ENCODE assay signal across 10 cellular contexts in genomic region chr2:189613650-189614420, GRCh38. TPM values are rescaled to one million over a fixed set of nuclear protein-coding genes. Genes with fewer than 3 reads are reported as not detected.
A peak's percentile ranks its signal among the peaks of the same experiment; 100 is the strongest.
DNase-seq lines count a peak whose midpoint lies in the region; ATAC-seq and TF ChIP-seq lines count a peak whose summit lies in the region.
"Had no signal": no experiment of that assay in that cellular context is flagged by ENCODE, and none has a peak within 500 bp of the region (broad histone marks: within the 10 kb centered on the region; RNA-seq: fewer than 3 reads in every experiment).

No MANE protein-coding gene starts in this region.

- no peaks in the 10 kb centered on the region for H4K20me1 ChIP-seq in mammary epithelial cell (ENCODE audit: insufficient read depth, low read length)

- peaks cover 8% of the 10 kb centered on the region for H3K4me1 ChIP-seq in mammary epithelial cell (ENCODE audit: insufficient read depth, low read length)
- H3K4me1 ChIP-seq in lung (ENCODE audit: control insufficient read depth in 2 of 2, insufficient read depth in 2 of 2, low read length in 2 of 2) = peaks cover 0 to 9% of the 10 kb centered on the region in 2 donors
- H3K4me1 ChIP-seq: neural progenitor cell had no signal

- no peak for TF ChIP-seq CTCF in mammary epithelial cell (conservative IDR thresholded peaks at IDR 0.05 in 1 of 2, IDR thresholded peaks at IDR 0.05 in 1 of 2; ENCODE audit: extremely low read depth in 1 of 2, insufficient read depth in 1 of 2, low read depth in 1 of 2, low read length in 2 of 2)
- TF ChIP-seq CTCF in MCF 10A (IDR thresholded peaks at IDR 0.05; ENCODE audit: unreplicated experiment) = no peak
- TF ChIP-seq CTCF in lung (IDR thresholded peaks at IDR 0.05; ENCODE audit: control extremely low read depth, extremely low read depth) = no peak

- POLR2A ChIA-PET in MCF 10A (lab: Yijun Ruan, JAX) = interaction anchor here (0.6 to 1.2 kb wide), 2 partner anchors 16 to 136 kb away, joined by 3 read pairs; no protein-coding TSS in a partner anchor

- in situ Hi-C loops in mammary epithelial cell (cut with MboI; ENCODE audit: low sequenced_read_pairs in 2 of 2) = no loop called here

- no peaks in the 10 kb centered on the region for H3K36me3 Mint-ChIP-seq in MCF 10A (ENCODE audit: insufficient read depth, unreplicated experiment)
- H3K36me3 Mint-ChIP-seq in dendritic cell treated with granulocyte-macrophage colony-stimulating factor and Interleukin-4, amounts not matched to agents 40 ng/mL and 50 ng/mL, for 4 days (ENCODE audit: low read depth) = no peaks in the 10 kb centered on the region
- H3K36me3 Mint-ChIP-seq: neural progenitor cell had no signal

- ATAC-seq in lung (ENCODE audit: insufficient read depth, low FRiP score) = peak; percentile 30
- ATAC-seq in GM18511 (IDR thresholded peaks at IDR 0.05; ENCODE audit: unreplicated experiment) = no peak
- ATAC-seq in HG03097 (IDR thresholded peaks at IDR 0.05; ENCODE audit: low FRiP score, unreplicated experiment) = no peak

- H3K27me3 Mint-ChIP-seq in MCF 10A (ENCODE audit: insufficient read depth, unreplicated experiment) = no peaks in the 10 kb centered on the region
- no peaks in the 10 kb centered on the region for H3K27me3 Mint-ChIP-seq in dendritic cell treated with granulocyte-macrophage colony-stimulating factor and Interleukin-4, amounts not matched to agents 40 ng/mL and 50 ng/mL, for 4 days

- H3K4me1 Mint-ChIP-seq in MCF 10A (ENCODE audit: insufficient read depth, unreplicated experiment) = no peaks in the 10 kb centered on the region
- H3K4me1 Mint-ChIP-seq in dendritic cell treated with granulocyte-macrophage colony-stimulating factor and Interleukin-4, amounts not matched to agents 40 ng/mL and 50 ng/mL, for 4 days (ENCODE audit: low read depth) = peaks cover 7% of the 10 kb centered on the region
- H3K4me1 Mint-ChIP-seq: neural progenitor cell had no signal

- dilution Hi-C loops in mammary epithelial cell (cut with HindIII; ENCODE audit: low sequenced_read_pairs) = no loop called here

- no peak overlapping the region for H2AFZ ChIP-seq in mammary epithelial cell (ENCODE audit: low read depth, low read length)
- H2AFZ ChIP-seq: neural progenitor cell had no signal

- H3K9ac ChIP-seq in mammary epithelial cell (ENCODE audit: insufficient read depth, low read length) = no peak overlapping the region
- H3K9ac ChIP-seq: neural progenitor cell had no signal

- intact Hi-C loops in mammary epithelial cell (cut with micrococcal nuclease) = no loop called here
- intact Hi-C loops in MCF 10A (cut with micrococcal nuclease) = no loop called here
- intact Hi-C loops in dendritic cell treated with granulocyte-macrophage colony-stimulating factor and Interleukin-4, amounts not matched to agents 40 ng/mL and 50 ng/mL, for 4 days (cut with micrococcal nuclease) = no loop called here

- H3K27me3 ChIP-seq in mammary epithelial cell (ENCODE audit: insufficient read depth, low read length) (no peaks in the 10 kb centered on the region), lung (ENCODE audit: control insufficient read depth, insufficient read depth) (no peaks in the 10 kb centered on the region)
- H3K27me3 ChIP-seq: neural progenitor cell had no signal

- peak; percentile 51 for DNase-seq in mammary epithelial cell
- DNase-seq in MCF 10A (ENCODE audit: unreplicated experiment) = no peak
- DNase-seq in lung (ENCODE audit: low spot score) = no peak
- DNase-seq in effector CD8-positive, alpha-beta T cell (lab: John Stamatoyannopoulos, UW) = no peak
- DNase-seq in Kasumi-1 (lab: John Stamatoyannopoulos, UW) = no peak
- DNase-seq: MV-4-11 had no signal

- no peak overlapping the region for H3K4me2 ChIP-seq in mammary epithelial cell (ENCODE audit: insufficient read depth, low read depth, low read length)
- H3K4me2 ChIP-seq: neural progenitor cell had no signal

- 51% methylated on average over 2 of the region's 2 CpGs for WGBS in mammary epithelial cell (ENCODE audit: low coverage, missing lambda C conversion rate)
- 44 to 50% methylated on average over 2 of the region's 2 CpGs for WGBS in lung, 2 donors

- H3K79me2 ChIP-seq in mammary epithelial cell (ENCODE audit: insufficient read depth, low read length) = no peaks in the 10 kb centered on the region

- no peaks in the 10 kb centered on the region for H3K9me3 Mint-ChIP-seq in MCF 10A (ENCODE audit: unreplicated experiment)
- H3K9me3 Mint-ChIP-seq in dendritic cell treated with granulocyte-macrophage colony-stimulating factor and Interleukin-4, amounts not matched to agents 40 ng/mL and 50 ng/mL, for 4 days = no peaks in the 10 kb centered on the region
- H3K9me3 Mint-ChIP-seq: neural progenitor cell had no signal

- no peak overlapping the region for H3K4me3 Mint-ChIP-seq in MCF 10A (ENCODE audit: unreplicated experiment)
- H3K4me3 Mint-ChIP-seq in dendritic cell treated with granulocyte-macrophage colony-stimulating factor and Interleukin-4, amounts not matched to agents 40 ng/mL and 50 ng/mL, for 4 days = no peak overlapping the region
- H3K4me3 Mint-ChIP-seq: neural progenitor cell had no signal

- H3K27ac ChIP-seq in mammary epithelial cell (ENCODE audit: insufficient read depth, low read depth, low read length) (no peak overlapping the region), lung (ENCODE audit: low read depth in 1 of 2, low read length in 1 of 2) (peak overlapping the region; percentile 75 to 85)
- H3K27ac ChIP-seq: neural progenitor cell had no signal

- H3K36me3 ChIP-seq in mammary epithelial cell (ENCODE audit: insufficient read depth, low read length) = no peaks in the 10 kb centered on the region
- no peaks in the 10 kb centered on the region for H3K36me3 ChIP-seq in lung (ENCODE audit: control insufficient read depth in 2 of 2, insufficient read depth in 2 of 2, low read length in 2 of 2)
- H3K36me3 ChIP-seq: neural progenitor cell had no signal

- BruUV-seq in mammary epithelial cell (replicated peaks; lab: Mats Ljungman, UMichigan) (no TSS peak), MCF 10A (replicated peaks; lab: Mats Ljungman, UMichigan) (no TSS peak)

- H3K4me3 ChIP-seq in mammary epithelial cell (replicated peaks in 1 of 3; ENCODE audit: insufficient read depth in 1 of 3, low read depth in 2 of 3, low read length in 3 of 3) = no peak overlapping the region
- no peak overlapping the region for H3K4me3 ChIP-seq in lung
- H3K4me3 ChIP-seq: neural progenitor cell had no signal

- CTCF ChIA-PET in mammary epithelial cell (lab: Charles Lee; ENCODE audit: low non-redundant PET) = interaction anchor here (0.9 kb wide), 1 partner anchor 546 kb away, joined by 6 read pairs; no protein-coding TSS in a partner anchor
- CTCF ChIA-PET in MCF 10A (lab: Yijun Ruan, JAX) = interaction anchor here (0.6 kb wide), 1 partner anchor 22 kb away, joined by 4 read pairs; no protein-coding TSS in a partner anchor

- H3K9me3 ChIP-seq in mammary epithelial cell (replicated peaks; ENCODE audit: insufficient read depth, low read length) = no peaks in the 10 kb centered on the region
- no peaks in the 10 kb centered on the region for H3K9me3 ChIP-seq in lung (ENCODE audit: control insufficient read depth in 2 of 2, insufficient read depth in 1 of 2, low read length in 1 of 2)

- no peak overlapping the region for H3K27ac Mint-ChIP-seq in MCF 10A (ENCODE audit: low read depth, unreplicated experiment)
- H3K27ac Mint-ChIP-seq in dendritic cell treated with granulocyte-macrophage colony-stimulating factor and Interleukin-4, amounts not matched to agents 40 ng/mL and 50 ng/mL, for 4 days = peak overlapping the region; percentile 71
- H3K27ac Mint-ChIP-seq: neural progenitor cell had no signal

RNA-seq across cellular contexts. Expression of gene SLC40A1, which starts 33.2 kb away (rescaled TPM):
- total RNA-seq in mammary epithelial cell (1 to 10 TPM in 1 of 2 donors, not detected in 1; 3.2 TPM), MCF 10A (2022) (0.15 TPM in 1 of 2 replicates, not detected in the other), lung (100 to 1,000 TPM in 1 of 2 donors, 10 to 100 TPM in 1; 94.2 to 553 TPM)
- polyA plus RNA-seq in mammary epithelial cell (not detected), lung (10 to 100 TPM; 50.2 to 57.4 TPM)
- polyA minus RNA-seq in mammary epithelial cell = not detected

RNA-seq across cellular contexts. Expression of gene ASNSD1, which starts 47.4 kb away (rescaled TPM):
- total RNA-seq in mammary epithelial cell (10 to 100 TPM; 24.2 to 43.3 TPM), MCF 10A (2022) (29.8 and 41.4 TPM in 2 replicates), lung (10 to 100 TPM; 28.0 to 55.8 TPM)
- polyA plus RNA-seq in mammary epithelial cell (19.1 TPM), lung (10 to 100 TPM; 28.7 to 31.4 TPM)
- polyA minus RNA-seq in mammary epithelial cell = 26.2 TPM

Comparison
In these comparisons a context has a peak if more than half of its experiments do, and no peak if none do; other contexts are left out.
1. RNA of gene SLC40A1, which starts 33.2 kb away (total RNA-seq): 94.2 to 553 TPM in lung; 3.2 TPM in mammary epithelial cell and 0.15 TPM in MCF 10A; every median in the first group is over 10 times any median in the second.